Comparison of ENCODE assay signal across 33 cellular contexts in the genomic region with DNA sequence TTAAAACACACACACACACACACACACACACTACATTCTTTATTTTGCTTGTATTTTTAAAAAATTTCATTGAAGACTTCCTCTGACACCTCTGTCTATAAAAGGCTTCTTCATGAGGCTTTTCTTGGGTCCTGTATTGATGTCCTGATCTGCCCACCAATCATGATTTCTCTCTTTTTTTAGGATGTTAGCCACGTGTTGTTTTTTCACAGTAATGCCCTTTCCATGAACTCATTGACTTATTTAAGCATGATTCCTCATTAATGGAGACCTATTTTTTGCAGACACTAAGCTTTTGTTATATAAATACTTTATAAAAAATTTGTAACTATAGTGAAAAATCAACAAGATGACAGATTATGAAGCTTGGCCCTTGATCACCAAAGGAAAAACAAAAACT.
"Had no signal": no experiment of that assay in that cellular context is flagged by ENCODE, and none has a peak within 500 bp of the region (broad histone marks: within the 10 kb centered on the region; RNA-seq: fewer than 3 reads in every experiment).

No MANE protein-coding gene starts in this region.

- DNase-seq: Karpas-422, Kasumi-1, KG1, MG63, MM.1S, MV-4-11, NCI-H1048, NCI-H1092, NCI-H1092 treated with DMSO at 0.1 percent for 48 hours, NCI-H1105, NCI-H1105 treated with DMSO at 0.1 percent for 48 hours, NCI-H1417, NCI-H1417 treated with DMSO at 0.1 percent for 48 hours, NCI-H1436, NCI-H1436 treated with DMSO at 0.1 percent for 48 hours, NCI-H146, NCI-H1694, NCI-H187, NCI-H187 treated with DMSO at 0.1 percent for 48 hours, NCI-H1930, NCI-H2029, NCI-H2029 treated with DMSO at 0.1 percent for 48 hours, NCI-H2081, NCI-H2081 treated with DMSO at 0.1 percent for 48 hours, NCI-H2107, NCI-H2171, NCI-H2227 treated with DMSO at 0.1 percent for 48 hours, NCI-H226, NCI-H345, NCI-H446, NCI-H510A, NCI-H510A treated with DMSO at 0.1 percent for 48 hours had no signal

- H3K36me3 ChIP-seq: MG63 had no signal

- H3K4me2 ChIP-seq: KMS-11 had no signal

- H3K9ac ChIP-seq: KMS-11 had no signal

- H3K4me3 ChIP-seq: MG63 had no signal

- H3K27ac ChIP-seq: KMS-11 had no signal

- H3K27me3 ChIP-seq: MG63 had no signal
